Comparison of ENCODE assay signal across 8 cellular contexts in the genomic region with DNA sequence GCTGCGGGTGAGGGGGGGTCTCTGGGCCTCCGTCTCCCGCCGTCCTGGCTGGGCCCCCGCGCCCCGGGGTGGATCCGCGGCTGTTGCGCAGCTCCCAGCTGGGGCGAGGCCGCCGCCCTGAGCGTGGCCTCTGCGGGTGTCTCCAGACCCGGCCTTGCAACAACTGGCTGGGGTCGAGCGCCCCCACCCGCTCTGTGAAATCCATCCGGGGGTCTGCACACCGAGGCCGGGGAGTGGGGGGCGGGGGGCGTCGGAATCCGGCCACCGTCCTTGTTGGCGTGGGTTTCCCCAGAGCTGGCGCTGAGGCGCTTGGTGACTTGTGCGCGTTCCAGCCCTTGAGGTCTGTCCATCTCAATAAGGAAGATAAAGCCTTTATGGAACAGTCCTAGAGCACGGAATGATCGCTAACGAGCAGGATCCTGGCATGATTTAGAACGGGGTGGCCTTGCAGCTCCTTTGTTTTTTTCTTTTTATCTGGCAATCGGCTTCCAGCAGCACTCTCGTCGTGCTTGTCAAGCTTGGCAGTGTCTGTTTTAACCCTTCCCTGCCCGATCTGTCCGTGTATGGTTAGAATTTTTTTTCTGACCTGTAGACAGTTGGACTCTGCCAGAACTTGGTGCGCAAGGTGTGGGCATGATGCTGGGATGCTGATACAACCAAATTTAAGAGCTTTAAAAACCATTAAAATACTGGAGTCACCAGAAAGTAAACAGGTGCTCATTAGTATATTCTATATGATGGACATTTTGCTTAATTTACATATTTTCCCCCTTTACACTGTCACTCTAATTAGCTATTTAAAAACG. TPM values are rescaled to one million over a fixed set of nuclear protein-coding genes. Genes with fewer than 3 reads are reported as not detected.
A peak's percentile ranks its signal among the peaks of the same experiment; 100 is the strongest.
DNase-seq lines count a peak whose midpoint lies in the region; ATAC-seq and TF ChIP-seq lines count a peak whose summit lies in the region.

No MANE protein-coding gene starts in this region.

- no peaks in the 10 kb centered on the region for H3F3A ChIP-seq in Loucy (ENCODE audit: low read depth)

- intact Hi-C loops in activated CD4-positive, alpha-beta T cell treated with anti-CD3 and anti-CD28 coated beads for 36 hours (cut with DNase I, micrococcal nuclease) = loop anchor here (1.0 to 5.0 kb wide), 11 partner anchors 10 to 398 kb away; a partner anchor contains a TSS

- H3K4me1 ChIP-seq in Loucy (ENCODE audit: insufficient read depth, low read length, poor library complexity, severe bottlenecking) = peaks cover 30% of the 10 kb centered on the region

- peak; percentile 51 for DNase-seq in activated CD4-positive, alpha-beta T cell treated with anti-CD3 and anti-CD28 coated beads for 36 hours
- DNase-seq in activated CD4-positive, alpha-beta T cell treated with anti-CD3 and anti-CD28 coated beads for 48 hours = no peak
- DNase-seq in HCEC 1CT (peak; percentile 51), T-helper 9 cell (peak; percentile 17), dermis blood vessel endothelial cell (peak; percentile 67), left lobe of liver (ENCODE audit: low spot score) (peak; percentile 61)
- DNase-seq in stimulated activated naive CD8-positive, alpha-beta T cell treated with anti-CD3 and anti-CD28 coated beads, Interleukin-15, Interleukin-2, amounts not matched to agents 100 U/mL and 50 U/mL, for 24 hours = peak; percentile 37

- H3K36me3 ChIP-seq in Loucy (ENCODE audit: insufficient read depth, low read length) = no peaks in the 10 kb centered on the region

- CTCF ChIA-PET in activated CD4-positive, alpha-beta T cell treated with anti-CD3 and anti-CD28 coated beads for 36 hours (lab: Charles Lee) = interaction anchor here (0.6 to 2.3 kb wide), 14 partner anchors 9 to 737 kb away, joined by 3 to 8 read pairs (median 4); no protein-coding TSS in a partner anchor

- peaks cover 26% of the 10 kb centered on the region for H3K4me1 Mint-ChIP-seq in activated CD4-positive, alpha-beta T cell treated with anti-CD3 and anti-CD28 coated beads for 36 hours

- H3K4me3 Mint-ChIP-seq in activated CD4-positive, alpha-beta T cell treated with anti-CD3 and anti-CD28 coated beads for 36 hours = peak overlapping the region; percentile 88

- peak; percentile 32 for ATAC-seq in activated CD4-positive, alpha-beta T cell treated with anti-CD3 and anti-CD28 coated beads for 36 hours
- ATAC-seq in left lobe of liver = peak; percentile 60
- ATAC-seq in stimulated activated naive CD8-positive, alpha-beta T cell treated with anti-CD3 and anti-CD28 coated beads, Interleukin-15, Interleukin-2, amounts not matched to agents 100 U/mL and 50 U/mL, for 24 hours = peak; percentile 37

- no peak for TF ChIP-seq CTCF in Loucy (conservative IDR thresholded peaks at IDR 0.05; ENCODE audit: low read length)

- peak overlapping the region; percentile 73 for H3K4me3 ChIP-seq in Loucy (ENCODE audit: low read length, poor library complexity, severe bottlenecking)

- peak overlapping the region; percentile 70 for H3K9ac ChIP-seq in Loucy (ENCODE audit: low read depth, low read length, poor library complexity, severe bottlenecking)

- peaks cover 41% of the 10 kb centered on the region for H4K20me1 ChIP-seq in Loucy (ENCODE audit: insufficient read depth, low read length, poor library complexity, severe bottlenecking)

- H3K9me3 Mint-ChIP-seq in activated CD4-positive, alpha-beta T cell treated with anti-CD3 and anti-CD28 coated beads for 36 hours (ENCODE audit: low read depth) = no peaks in the 10 kb centered on the region

- POLR2A ChIA-PET in activated CD4-positive, alpha-beta T cell treated with anti-CD3 and anti-CD28 coated beads for 36 hours (lab: Charles Lee) = interaction anchor here (0.5 to 2.4 kb wide), 6 partner anchors 9 to 396 kb away, joined by 3 to 13 read pairs (median 4); a partner anchor contains a TSS

- no peaks in the 10 kb centered on the region for H3K36me3 Mint-ChIP-seq in activated CD4-positive, alpha-beta T cell treated with anti-CD3 and anti-CD28 coated beads for 36 hours (ENCODE audit: low read depth)

- H3K27me3 ChIP-seq in Loucy (ENCODE audit: insufficient read depth, low read length, poor library complexity, severe bottlenecking) = no peaks in the 10 kb centered on the region

- H3K4me2 ChIP-seq in Loucy (ENCODE audit: low read depth, low read length, poor library complexity, severe bottlenecking) = peak overlapping the region; percentile 91

- H3K27ac Mint-ChIP-seq in activated CD4-positive, alpha-beta T cell treated with anti-CD3 and anti-CD28 coated beads for 36 hours = peak overlapping the region; percentile 88

- H2AFZ ChIP-seq in Loucy (ENCODE audit: low read length) = peak overlapping the region; percentile 98; the same call in 1 of the 2 replicates

- no peaks in the 10 kb centered on the region for H3K9me2 ChIP-seq in Loucy (replicated peaks; ENCODE audit: low read depth, low read length)

- H3K27me3 Mint-ChIP-seq in activated CD4-positive, alpha-beta T cell treated with anti-CD3 and anti-CD28 coated beads for 36 hours = peaks cover 3% of the 10 kb centered on the region

- no peaks in the 10 kb centered on the region for H3K9me3 ChIP-seq in Loucy (ENCODE audit: insufficient read depth, low read depth, low read length)

- H3K79me2 ChIP-seq in Loucy (ENCODE audit: insufficient read depth, low read length) = peaks cover 52% of the 10 kb centered on the region

RNA-seq across cellular contexts. Expression of a gene that starts 0.7 kb away (rescaled TPM):
- total RNA-seq in activated CD4-positive, alpha-beta T cell treated with anti-CD3 and anti-CD28 coated beads for 36 hours = 10 to 100 TPM; 66.2 to 68.4 TPM
- total RNA-seq in dermis blood vessel endothelial cell (157 and 236 TPM in 2 replicates), left lobe of liver (96.2 TPM)

RNA-seq across cellular contexts. Expression of a gene that starts 39.4 kb away (rescaled TPM):
- under 1 TPM; 0.12 to 0.23 TPM for total RNA-seq in activated CD4-positive, alpha-beta T cell treated with anti-CD3 and anti-CD28 coated beads for 36 hours
- 1.9 and 4.4 TPM in 2 replicates for total RNA-seq in dermis blood vessel endothelial cell
- total RNA-seq in left lobe of liver = 0.10 TPM
